ENCODE assay signal across 13 cellular contexts in the genomic region with DNA sequence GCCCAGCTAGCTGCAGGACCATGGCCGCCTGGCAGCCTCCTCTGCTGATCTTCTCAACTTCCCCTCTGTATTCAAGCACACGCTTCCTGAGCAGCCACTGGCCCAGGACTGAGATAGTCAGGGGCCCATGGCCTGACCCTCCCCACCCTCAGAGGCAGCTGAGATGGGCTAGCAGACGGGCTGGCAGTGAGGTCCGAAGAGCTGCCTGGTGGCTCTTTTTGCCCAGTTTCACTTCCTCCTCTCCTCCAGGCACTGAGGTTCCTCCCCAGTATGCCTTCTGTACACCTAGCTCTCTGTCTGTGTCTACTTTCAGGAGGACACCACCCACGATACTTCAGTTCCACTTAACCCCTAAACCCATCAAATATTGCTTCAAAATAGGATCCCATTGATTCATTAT.
DNase-seq lines count a peak whose midpoint lies in the region; ATAC-seq and TF ChIP-seq lines count a peak whose summit lies in the region.
"Had no signal": no experiment of that assay in that cellular context is flagged by ENCODE, and none has a peak within 500 bp of the region (broad histone marks: within the 10 kb centered on the region; RNA-seq: fewer than 3 reads in every experiment).

No MANE protein-coding gene starts in this region.

- H3K27ac ChIP-seq in CD8-positive, alpha-beta T cell (ENCODE audit: low read depth, low read length): no peak overlapping the region
- no peak overlapping the region for H3K27ac ChIP-seq in A673 (ENCODE audit: low read depth, low read length, poor library complexity, severe bottlenecking)
- H3K27ac ChIP-seq: GM23248, Peyer's patch had no signal

- no peaks in the 10 kb centered on the region for H3K9me3 Mint-ChIP-seq in CD8-positive, alpha-beta T cell
- H3K9me3 Mint-ChIP-seq in activated T-helper 17 cell treated with anti-CD3 and anti-CD28 coated beads, Interleukin-2, amount 50 U/mL, for 72 hours: no peaks in the 10 kb centered on the region
- H3K9me3 Mint-ChIP-seq: stimulated activated naive CD8-positive, alpha-beta T cell treated with anti-CD3 and anti-CD28 coated beads, Interleukin-15, Interleukin-2, amounts not matched to agents 100 ng/mL and 50 ng/mL, for 24 hours had no signal

- H3K27ac Mint-ChIP-seq in CD8-positive, alpha-beta T cell: no peak overlapping the region
- no peak overlapping the region for H3K27ac Mint-ChIP-seq in activated T-helper 17 cell treated with anti-CD3 and anti-CD28 coated beads, Interleukin-2, amount 50 U/mL, for 72 hours
- H3K27ac Mint-ChIP-seq: CD4-positive, alpha-beta memory T cell; stimulated activated naive CD8-positive, alpha-beta T cell treated with anti-CD3 and anti-CD28 coated beads, Interleukin-15, Interleukin-2, amounts not matched to agents 100 ng/mL and 50 ng/mL, for 24 hours had no signal

- intact Hi-C loops in CD8-positive, alpha-beta T cell (cut with DNase I, micrococcal nuclease): no loop called here
- intact Hi-C loops in A673 (cut with micrococcal nuclease; ENCODE audit: unreplicated experiment): no loop called here

- peaks cover 3% of the 10 kb centered on the region for H3K27me3 Mint-ChIP-seq in CD8-positive, alpha-beta T cell (ENCODE audit: low read depth)
- peaks cover 4% of the 10 kb centered on the region for H3K27me3 Mint-ChIP-seq in activated T-helper 17 cell treated with anti-CD3 and anti-CD28 coated beads, Interleukin-2, amount 50 U/mL, for 72 hours
- H3K27me3 Mint-ChIP-seq: stimulated activated naive CD8-positive, alpha-beta T cell treated with anti-CD3 and anti-CD28 coated beads, Interleukin-15, Interleukin-2, amounts not matched to agents 100 ng/mL and 50 ng/mL, for 24 hours had no signal

- H3K4me1 ChIP-seq in CD8-positive, alpha-beta T cell (ENCODE audit: insufficient read depth, low read length): no peaks in the 10 kb centered on the region
- no peaks in the 10 kb centered on the region for H3K4me1 ChIP-seq in A673 (ENCODE audit: insufficient read depth, low read length, poor library complexity, severe bottlenecking)

- H3K9me3 ChIP-seq in CD8-positive, alpha-beta T cell (ENCODE audit: low read length): no peaks in the 10 kb centered on the region
- no peaks in the 10 kb centered on the region for H3K9me3 ChIP-seq in A673 (ENCODE audit: low read depth, low read length, poor library complexity, severe bottlenecking)
- H3K9me3 ChIP-seq: Peyer's patch had no signal

- POLR2A ChIA-PET in CD8-positive, alpha-beta T cell (lab: Charles Lee): no interaction called here
- POLR2A ChIA-PET in A673 (lab: Charles Lee; ENCODE audit: low non-redundant PET): no interaction called here

- H3K4me3 Mint-ChIP-seq in CD8-positive, alpha-beta T cell: no peak overlapping the region
- H3K4me3 Mint-ChIP-seq in activated T-helper 17 cell treated with anti-CD3 and anti-CD28 coated beads, Interleukin-2, amount 50 U/mL, for 72 hours: no peak overlapping the region
- H3K4me3 Mint-ChIP-seq: CD4-positive, alpha-beta memory T cell; stimulated activated naive CD8-positive, alpha-beta T cell treated with anti-CD3 and anti-CD28 coated beads, Interleukin-15, Interleukin-2, amounts not matched to agents 100 ng/mL and 50 ng/mL, for 24 hours had no signal

- H3K4me1 Mint-ChIP-seq in CD8-positive, alpha-beta T cell (ENCODE audit: low read depth): no peaks in the 10 kb centered on the region
- H3K4me1 Mint-ChIP-seq in activated T-helper 17 cell treated with anti-CD3 and anti-CD28 coated beads, Interleukin-2, amount 50 U/mL, for 72 hours: no peaks in the 10 kb centered on the region
- H3K4me1 Mint-ChIP-seq: CD4-positive, alpha-beta memory T cell had no signal

- peak; percentile 14 for DNase-seq in GM20000 (ENCODE audit: low spot score)
- peak; percentile 55 for DNase-seq in SKM-1 treated with dmso at 0.1 percent for 144 hours (lab: John Stamatoyannopoulos, UW; ENCODE audit: unreplicated experiment)
- DNase-seq in CD8-positive, alpha-beta T cell: no peak
- DNase-seq in A673 (ENCODE audit: low spot score): no peak
- no peak for DNase-seq in NCI-H524 treated with DMSO at 0.1 percent for 48 hours (lab: John Stamatoyannopoulos, UW)
- DNase-seq: aorta; CD4-positive, alpha-beta memory T cell; GM23248 had no signal

- BruUV-seq in A673 (replicated peaks; lab: Mats Ljungman, UMichigan): no TSS peak

- H3K36me3 Mint-ChIP-seq in CD8-positive, alpha-beta T cell: no peaks in the 10 kb centered on the region
- no peaks in the 10 kb centered on the region for H3K36me3 Mint-ChIP-seq in activated T-helper 17 cell treated with anti-CD3 and anti-CD28 coated beads, Interleukin-2, amount 50 U/mL, for 72 hours (ENCODE audit: low read depth)
- H3K36me3 Mint-ChIP-seq: CD4-positive, alpha-beta memory T cell had no signal

- H3K36me3 ChIP-seq in CD8-positive, alpha-beta T cell (ENCODE audit: insufficient read depth, low read length): no peaks in the 10 kb centered on the region
- H3K36me3 ChIP-seq in A673 (ENCODE audit: insufficient read depth, low read length, poor library complexity, severe bottlenecking): no peaks in the 10 kb centered on the region
- H3K36me3 ChIP-seq: Peyer's patch had no signal

- H3K27me3 ChIP-seq in CD8-positive, alpha-beta T cell (ENCODE audit: insufficient read depth, low read length): no peaks in the 10 kb centered on the region
- peaks cover 27% of the 10 kb centered on the region for H3K27me3 ChIP-seq in A673 (replicated peaks; ENCODE audit: insufficient read depth, low read depth, low read length, poor library complexity)
- H3K27me3 ChIP-seq: Peyer's patch had no signal

- peak; percentile 83 for ATAC-seq in GM18499 (IDR thresholded peaks at IDR 0.05; ENCODE audit: insufficient read depth, unreplicated experiment)
- ATAC-seq in HG03103 (IDR thresholded peaks at IDR 0.05; ENCODE audit: low read depth, unreplicated experiment): peak; percentile 82
- ATAC-seq in CD8-positive, alpha-beta T cell: no peak
- no peak for ATAC-seq in activated T-helper 17 cell treated with anti-CD3 and anti-CD28 coated beads, Interleukin-2, amount 50 U/mL, for 72 hours (replicated peaks)

- H3K4me3 ChIP-seq in CD8-positive, alpha-beta T cell (ENCODE audit: low read depth, low read length): no peak overlapping the region
- H3K4me3 ChIP-seq in A673 (ENCODE audit: low read depth, low read length, poor library complexity, severe bottlenecking): no peak overlapping the region
- H3K4me3 ChIP-seq: GM23248, Peyer's patch had no signal

- TF ChIP-seq CTCF in GM20000 (IDR thresholded peaks at IDR 0.05; ENCODE audit: extremely low read depth, missing control alignments) (no peak), A673 (conservative IDR thresholded peaks at IDR 0.05; ENCODE audit: low read depth, low read length) (no peak)
- TF ChIP-seq CTCF in CD8-positive, alpha-beta T cell (IDR thresholded peaks at IDR 0.05): no peak

- CTCF ChIA-PET in CD8-positive, alpha-beta T cell (lab: Charles Lee): no interaction called here
- CTCF ChIA-PET in A673 (lab: Charles Lee): no interaction called here

Comparison
In these comparisons a context has a peak if more than half of its experiments do, and no peak if none do; other contexts are left out.
1. ATAC-seq: peak in GM18499 (single experiment) and HG03103 (single experiment); none in CD8-positive, alpha-beta T cell (single experiment) and activated T-helper 17 cell treated with anti-CD3 and anti-CD28 coated beads, Interleukin-2, amount 50 U/mL, for 72 hours (single experiment).
2. DNase-seq: peak in GM20000 (single experiment) and SKM-1 treated with dmso at 0.1 percent for 144 hours (single experiment); none in CD8-positive, alpha-beta T cell (0 of 7), A673 (single experiment) and NCI-H524 treated with DMSO at 0.1 percent for 48 hours (single experiment).